29 cellular contexts compared by ENCODE assay signal in genomic region chr9:3239240-3239639, GRCh38.
"Had no signal": no experiment of that assay in that cellular context is flagged by ENCODE, and none has a peak within 500 bp of the region (broad histone marks: within the 10 kb centered on the region; RNA-seq: fewer than 3 reads in every experiment).

No MANE protein-coding gene starts in this region.

- H3K36me3 ChIP-seq: left lung, lower lobe of right lung, neural progenitor cell, right atrium auricular region, right lobe of liver, uterus had no signal

- H3K27ac Mint-ChIP-seq: immature natural killer cell; natural killer cell; nephron progenitor cell; neural progenitor cell; stimulated activated memory B cell treated with anti-CD40 and anti-IgM and Interleukin-4, amounts not matched to agents 10 μg/mL and 1 μg/mL and 100 μg/mL, for 72 hours; stimulated activated naive CD8-positive, alpha-beta T cell treated with anti-CD3 and anti-CD28 coated beads, Interleukin-15, amount 100 ng/mL, for 72 hours; type B pancreatic cell had no signal

- H3K27ac ChIP-seq: left lung, lower lobe of right lung, neural progenitor cell, neutrophil, parathyroid adenoma, right atrium auricular region, right lobe of liver, tibial nerve, uterus had no signal

- H3K4me1 ChIP-seq: lower lobe of right lung, parathyroid adenoma, right atrium auricular region, right lobe of liver, uterus had no signal

- DNase-seq: hypothalamus; immature natural killer cell; kidney; left colon; left lung; lower lobe of right lung; mammary epithelial cell; mesenchymal stem cell; naive B cell; natural killer cell; nephron progenitor cell; occipital lobe; right lobe of liver; stimulated activated CD4-positive, alpha-beta T cell treated with anti-CD3 and anti-CD28 coated beads, Interleukin-1b, Interleukin-23, amount 100 ng/mL, for 48 hours; stimulated activated CD4-positive, alpha-beta T cell treated with anti-CD3 and anti-CD28 coated beads, Interleukin-2, amount 100 ng/mL, for 48 hours; stimulated activated CD4-positive, alpha-beta T cell treated with anti-CD3 and anti-CD28 coated beads, Interleukin-4, amount 100 ng/mL, for 4 hours; stimulated activated CD8-positive, alpha-beta memory T cell treated with anti-CD3 and anti-CD28 coated beads, Interleukin-4, amount 100 ng/mL, for 48 hours; stimulated activated naive CD4-positive, alpha-beta T cell treated with Interleukin-2 at 50 U/mL for 16 hours; stimulated activated naive CD8-positive, alpha-beta T cell treated with anti-CD3 and anti-CD28 coated beads, Interleukin-15, amount 100 ng/mL, for 72 hours; substantia nigra; uterus had no signal

- H3K4me3 ChIP-seq: left lung, lower lobe of right lung, neural progenitor cell, right atrium auricular region, right lobe of liver, smooth muscle cell, tibial nerve, uterus had no signal

- H3K36me3 Mint-ChIP-seq: natural killer cell had no signal

- H3K4me3 Mint-ChIP-seq: immature natural killer cell; naive B cell; natural killer cell; nephron progenitor cell; neural progenitor cell; stimulated activated memory B cell treated with anti-CD40 and anti-IgM and Interleukin-4, amounts not matched to agents 10 μg/mL and 1 μg/mL and 100 μg/mL, for 72 hours; stimulated activated naive CD8-positive, alpha-beta T cell treated with anti-CD3 and anti-CD28 coated beads, Interleukin-15, amount 100 ng/mL, for 72 hours; type B pancreatic cell had no signal

- H3K4me1 Mint-ChIP-seq: naive B cell; stimulated activated memory B cell treated with anti-CD40 and anti-IgM and Interleukin-4, amounts not matched to agents 10 μg/mL and 1 μg/mL and 100 μg/mL, for 72 hours had no signal

- H3K9me3 Mint-ChIP-seq: immature natural killer cell; naive B cell; natural killer cell; nephron progenitor cell; neural progenitor cell; stimulated activated memory B cell treated with anti-CD40 and anti-IgM and Interleukin-4, amounts not matched to agents 10 μg/mL and 1 μg/mL and 100 μg/mL, for 72 hours; stimulated activated naive CD8-positive, alpha-beta T cell treated with anti-CD3 and anti-CD28 coated beads, Interleukin-15, amount 100 ng/mL, for 72 hours; type B pancreatic cell had no signal

- H3K27me3 ChIP-seq: left lung, neural progenitor cell, neutrophil, right atrium auricular region, right lobe of liver, tibial nerve, uterus had no signal

- H3K9me3 ChIP-seq: left lung, lower lobe of right lung, neutrophil, right atrium auricular region, right lobe of liver, tibial nerve, uterus had no signal

- H3K27me3 Mint-ChIP-seq: naive B cell; stimulated activated memory B cell treated with anti-CD40 and anti-IgM and Interleukin-4, amounts not matched to agents 10 μg/mL and 1 μg/mL and 100 μg/mL, for 72 hours; stimulated activated naive CD8-positive, alpha-beta T cell treated with anti-CD3 and anti-CD28 coated beads, Interleukin-15, amount 100 ng/mL, for 72 hours; type B pancreatic cell had no signal

- ATAC-seq: left colon; left lung; lower lobe of right lung; natural killer cell; right lobe of liver; stimulated activated memory B cell treated with anti-CD40 and anti-IgM and Interleukin-4, amounts not matched to agents 10 μg/mL and 1 μg/mL and 100 μg/mL, for 72 hours; stimulated activated naive CD8-positive, alpha-beta T cell treated with anti-CD3 and anti-CD28 coated beads, Interleukin-15, amount 100 ng/mL, for 72 hours had no signal
